In the genomic region with DNA sequence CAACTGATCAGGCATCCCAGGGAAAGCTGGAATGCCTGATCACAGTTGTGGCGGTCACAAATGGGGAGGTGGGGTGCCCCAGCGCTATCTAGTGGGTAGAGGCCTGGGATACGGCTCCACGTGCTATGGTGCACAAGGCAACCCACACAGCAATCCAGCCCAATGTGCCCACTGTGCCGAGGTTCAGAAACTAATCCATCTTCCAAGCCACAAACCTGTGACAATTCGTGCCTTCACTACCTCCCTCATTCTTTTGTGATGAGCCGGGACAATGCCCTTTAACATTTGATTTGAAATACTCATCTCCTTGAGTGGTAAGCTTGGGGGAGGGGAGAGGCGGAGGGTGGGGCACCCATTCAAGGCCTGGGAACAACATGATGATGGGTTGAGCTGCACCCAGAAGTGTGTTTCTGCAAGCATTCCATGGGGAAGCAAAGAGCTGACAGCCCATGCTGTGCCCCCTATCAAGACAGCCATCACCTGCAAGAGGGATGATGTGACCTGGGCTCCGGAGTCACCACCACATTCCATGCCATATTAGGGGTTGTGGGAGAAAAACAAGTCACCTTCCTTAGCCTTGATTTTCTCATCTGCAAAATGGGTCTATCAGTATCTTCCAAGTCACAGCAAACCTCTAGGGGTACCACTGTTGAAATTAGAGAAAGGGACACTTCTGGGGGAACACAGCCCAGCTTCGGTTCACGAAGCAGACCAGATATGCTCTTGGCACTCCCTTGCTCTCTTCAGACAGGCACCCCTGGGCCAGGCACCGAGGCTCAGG, we compare ENCODE assay signal across 12 cellular contexts. TPM values are rescaled to one million over a fixed set of nuclear protein-coding genes. Genes with fewer than 3 reads are reported as not detected.
DNase-seq lines count a peak whose midpoint lies in the region; TF ChIP-seq lines count a peak whose summit lies in the region.
"Had no signal": no experiment of that assay in that cellular context is flagged by ENCODE, and none has a peak within 500 bp of the region (broad histone marks: within the 10 kb centered on the region; RNA-seq: fewer than 3 reads in every experiment).

No MANE protein-coding gene starts in this region.

- no peaks in the 10 kb centered on the region for H3K9me3 Mint-ChIP-seq in Caco-2 (ENCODE audit: unreplicated experiment)
- peaks cover 0 to 2% (median 0%) of the 10 kb centered on the region in 5 experiments for H3K9me3 Mint-ChIP-seq in brain

- CTCF ChIA-PET in Caco-2 (lab: Charles Lee) = interaction anchor here (1.0 kb wide), 1 partner anchor 66 kb away, joined by 3 read pairs; no protein-coding TSS in a partner anchor

- POLR2A ChIA-PET in Caco-2 (lab: Charles Lee) = interaction anchor here (1.0 kb wide), 2 partner anchors 20 to 21 kb away, joined by 3 to 4 read pairs; a partner anchor contains a TSS

- H3K4me1 Mint-ChIP-seq in Caco-2 (ENCODE audit: low read depth, unreplicated experiment) = peaks cover 17% of the 10 kb centered on the region
- peaks cover 41% of the 10 kb centered on the region for H3K4me1 Mint-ChIP-seq in brain

- peaks cover 55% of the 10 kb centered on the region for H4K20me1 ChIP-seq in osteoblast (ENCODE audit: insufficient read depth, low read length)

- DNase-seq in Caco-2 = no peak
- DNase-seq in osteoblast (ENCODE audit: insufficient read length, low spot score, missing footprints) = peak; percentile 85
- DNase-seq in COLO668 (lab: John Stamatoyannopoulos, UW; ENCODE audit: unreplicated experiment) = no peak
- DNase-seq in stimulated activated CD4-positive, alpha-beta T cell treated with anti-CD3 and anti-CD28 coated beads, Interleukin-2, amount 100 ng/mL, for 24 hours = no peak
- DNase-seq in MV-4-11 (lab: John Stamatoyannopoulos, UW) = no peak
- DNase-seq: activated T-cell treated with anti-CD3 and anti-CD28 coated beads for 4 hours, Karpas-422 had no signal

- H3K27me3 ChIP-seq in Caco-2 (replicated peaks; ENCODE audit: control insufficient read depth, insufficient read depth, low read length) (no peaks in the 10 kb centered on the region), HUES6 (ENCODE audit: control insufficient read depth, insufficient read depth, low read length) (no peaks in the 10 kb centered on the region), osteoblast (ENCODE audit: insufficient read depth, low read length) (no peaks in the 10 kb centered on the region)
- H3K27me3 ChIP-seq: Peyer's patch had no signal

- H3K4me3 ChIP-seq in Caco-2 (ENCODE audit: low read depth, low read length) = no peak overlapping the region
- no peak overlapping the region for H3K4me3 ChIP-seq in HUES6 (ENCODE audit: low read depth, low read length)
- H3K4me3 ChIP-seq in osteoblast (ENCODE audit: insufficient read depth, low read length) = no peak overlapping the region
- H3K4me3 ChIP-seq: Peyer's patch had no signal

- H3K79me2 ChIP-seq in osteoblast (ENCODE audit: insufficient read depth, low read length) = peaks cover 93% of the 10 kb centered on the region

- H3K9me3 ChIP-seq in Caco-2 (no peaks in the 10 kb centered on the region), HUES6 (ENCODE audit: control insufficient read depth, insufficient read depth, low read depth, low read length) (no peaks in the 10 kb centered on the region), osteoblast (ENCODE audit: low read depth, low read length) (no peaks in the 10 kb centered on the region)
- H3K9me3 ChIP-seq: Peyer's patch had no signal

- peaks cover 5% of the 10 kb centered on the region for H3K36me3 ChIP-seq in Caco-2 (ENCODE audit: control insufficient read depth, insufficient read depth, low read length)
- H3K36me3 ChIP-seq in HUES6 (ENCODE audit: control insufficient read depth, insufficient read depth, low read length) = peaks cover 73% of the 10 kb centered on the region
- H3K36me3 ChIP-seq in osteoblast (ENCODE audit: insufficient read depth, low read length) = peaks cover 64% of the 10 kb centered on the region

- TF ChIP-seq CTCF in Caco-2 (IDR thresholded peaks at IDR 0.05; ENCODE audit: insufficient read depth in 1 of 2, low read depth in 1 of 2, low read length in 1 of 2, severe bottlenecking in 1 of 2, unreplicated experiment in 1 of 2) (no peak), brain (conservative IDR thresholded peaks at IDR 0.05) (no peak), osteoblast (IDR thresholded peaks at IDR 0.05; ENCODE audit: extremely low read depth, low read depth, low read length) (no peak)

- peak overlapping the region; percentile 16 for H3K9ac ChIP-seq in HUES6 (ENCODE audit: low read length)

- intact Hi-C loops in Caco-2 (cut with micrococcal nuclease; ENCODE audit: unreplicated experiment) = no loop called here

- H3K27ac ChIP-seq in HUES6 (ENCODE audit: low read depth, low read length) (no peak overlapping the region), osteoblast (ENCODE audit: low read depth, low read length) (peak overlapping the region; percentile 71)
- H3K27ac ChIP-seq: Peyer's patch had no signal

- H3K27me3 Mint-ChIP-seq in Caco-2 (ENCODE audit: insufficient read depth, unreplicated experiment) (no peaks in the 10 kb centered on the region), brain (peaks cover 10% of the 10 kb centered on the region)

- H2AFZ ChIP-seq in osteoblast (ENCODE audit: low read length) = no peak overlapping the region

- no peak overlapping the region for H3K4me2 ChIP-seq in osteoblast (ENCODE audit: insufficient read depth, low read length)

- H3K4me3 Mint-ChIP-seq in Caco-2 (ENCODE audit: unreplicated experiment) (no peak overlapping the region), brain (no peak overlapping the region)

- BruUV-seq in Caco-2 (replicated peaks; lab: Mats Ljungman, UMichigan) = no TSS peak

- H3K4me1 ChIP-seq in Caco-2 (peaks cover 8% of the 10 kb centered on the region; the same call in 1 of the 2 replicates), HUES6 (ENCODE audit: control insufficient read depth, insufficient read depth, low read length) (peaks cover 11% of the 10 kb centered on the region), osteoblast (ENCODE audit: insufficient read depth, low read length) (peaks cover 23% of the 10 kb centered on the region)

- peak overlapping the region; percentile 10 for H3K27ac Mint-ChIP-seq in Caco-2 (ENCODE audit: unreplicated experiment)
- peak overlapping the region in 4 of 5 experiments; percentile 9 to 75 (median 45) for H3K27ac Mint-ChIP-seq in brain

- H3K36me3 Mint-ChIP-seq in Caco-2 (ENCODE audit: insufficient read depth, unreplicated experiment) (peaks cover 75% of the 10 kb centered on the region), brain (peaks cover 52% of the 10 kb centered on the region)

RNA-seq across cellular contexts. Expression of a gene that starts 3.7 kb away (rescaled TPM):
- total RNA-seq in Caco-2 (2022) = 175 and 184 TPM in 2 replicates
- polyA plus RNA-seq in brain (ENCODE audit: insufficient read depth, low read depth, low replicate concordance) = 647 TPM
- 173 and 195 TPM in 2 replicates for total RNA-seq in osteoblast

RNA-seq across cellular contexts. Expression of a gene that starts 14.0 kb away (rescaled TPM):
- not detected in 2 replicates for total RNA-seq in Caco-2 (2022)
- not detected for polyA plus RNA-seq in brain (ENCODE audit: insufficient read depth, low read depth, low replicate concordance)
- total RNA-seq in osteoblast = not detected in 2 replicates
- total RNA-seq: bronchial epithelial cell, Peyer's patch had no signal
- polyA plus RNA-seq: neural cell had no signal

RNA-seq across cellular contexts. Expression of a gene that starts 20.9 kb away (rescaled TPM):
- total RNA-seq in Caco-2 (2022) = 332 and 382 TPM in 2 replicates
- 447 TPM for polyA plus RNA-seq in brain (ENCODE audit: insufficient read depth, low read depth, low replicate concordance)
- 56.8 and 62.2 TPM in 2 replicates for total RNA-seq in osteoblast

RNA-seq across cellular contexts. Expression of a gene that starts 24.9 kb away (rescaled TPM):
- total RNA-seq in Caco-2 (2022) = not detected in 2 replicates
- polyA plus RNA-seq in brain (ENCODE audit: insufficient read depth, low read depth, low replicate concordance) = not detected
- not detected in 2 replicates for total RNA-seq in osteoblast
- total RNA-seq: bronchial epithelial cell, Peyer's patch had no signal
- polyA plus RNA-seq: neural cell had no signal

RNA-seq across cellular contexts. Expression of a gene that starts 43.7 kb away (rescaled TPM):
- total RNA-seq in Caco-2 (2022) (not detected in 2 replicates), osteoblast (not detected in 2 replicates)
- polyA plus RNA-seq in brain (ENCODE audit: insufficient read depth, low read depth, low replicate concordance) = not detected
- polyA plus RNA-seq: neural cell had no signal
